ENCODE assay signal across 9 cellular contexts in the genomic region with DNA sequence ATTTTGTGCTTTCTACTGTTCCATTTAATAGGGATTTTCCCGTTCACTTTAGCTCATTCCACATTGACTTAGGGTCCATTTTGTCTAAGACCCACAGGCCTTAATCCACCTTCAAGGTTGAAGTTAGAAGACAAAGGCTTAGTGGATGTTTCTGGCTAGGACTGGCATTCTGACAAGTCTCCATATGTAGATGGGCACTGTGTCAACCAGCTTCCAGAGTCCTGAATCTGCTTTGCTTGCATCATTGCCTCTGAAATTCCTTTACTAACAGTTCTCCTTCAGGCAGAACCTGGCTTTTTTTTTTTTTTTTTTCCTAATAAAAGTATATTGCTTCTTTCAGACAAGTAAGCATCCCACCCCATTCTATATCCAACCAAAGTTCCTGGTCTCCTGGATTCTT.
DNase-seq lines count a peak whose midpoint lies in the region; TF ChIP-seq lines count a peak whose summit lies in the region.
"Had no signal": no experiment of that assay in that cellular context is flagged by ENCODE, and none has a peak within 500 bp of the region (broad histone marks: within the 10 kb centered on the region; RNA-seq: fewer than 3 reads in every experiment).

No MANE protein-coding gene starts in this region.

- POLR2A ChIA-PET in activated CD4-positive, alpha-beta memory T cell treated with anti-CD3 and anti-CD28 coated beads, Interleukin-2, amount 10 ng/mL, durations not matched to agents 7 days and 5 days (lab: Charles Lee): interaction anchor here (1.2 to 2.8 kb wide), 7 partner anchors 16 to 116 kb away, joined by 4 to 17 read pairs (median 6); a partner anchor contains a TSS
- POLR2A ChIA-PET in activated CD4-positive, alpha-beta memory T cell treated with anti-CD3 and anti-CD28 coated beads for 36 hours (lab: Charles Lee): no interaction called here
- POLR2A ChIA-PET in RWPE1 (lab: Yijun Ruan, JAX; ENCODE audit: low non-redundant PET): no interaction called here

- peak overlapping the region; percentile 75 for H3K27ac Mint-ChIP-seq in activated CD4-positive, alpha-beta memory T cell treated with anti-CD3 and anti-CD28 coated beads, Interleukin-2, amount 10 ng/mL, durations not matched to agents 7 days and 5 days
- H3K27ac Mint-ChIP-seq in activated CD4-positive, alpha-beta memory T cell treated with anti-CD3 and anti-CD28 coated beads for 36 hours: no peak overlapping the region

- H3K27me3 Mint-ChIP-seq in activated CD4-positive, alpha-beta memory T cell treated with anti-CD3 and anti-CD28 coated beads, Interleukin-2, amount 10 ng/mL, durations not matched to agents 7 days and 5 days: peaks cover 3% of the 10 kb centered on the region
- no peaks in the 10 kb centered on the region for H3K27me3 Mint-ChIP-seq in activated CD4-positive, alpha-beta memory T cell treated with anti-CD3 and anti-CD28 coated beads for 36 hours

- no peaks in the 10 kb centered on the region for H3K27me3 ChIP-seq in ovary

- intact Hi-C loops in activated CD4-positive, alpha-beta memory T cell treated with anti-CD3 and anti-CD28 coated beads for 36 hours (cut with micrococcal nuclease): loop anchor here (2.0 to 5.0 kb wide), 5 partner anchors 27 to 190 kb away; no protein-coding TSS in a partner anchor
- intact Hi-C loops in ovary (cut with DNase I): loop anchor here in 3 of 4 donors (5.0 to 10.0 kb wide), 3 partner anchors 83 to 273 kb away; a partner anchor contains a TSS

- no peak for TF ChIP-seq POLR2A in ovary (IDR thresholded peaks at IDR 0.05)

- TF ChIP-seq CTCF in RWPE1 (conservative IDR thresholded peaks at IDR 0.05; ENCODE audit: low read depth) (no peak), fibroblast of pulmonary artery (IDR thresholded peaks at IDR 0.05; ENCODE audit: low read length, missing control alignments) (no peak), ovary (IDR thresholded peaks at IDR 0.05) (no peak)

- no peaks in the 10 kb centered on the region for H3K36me3 Mint-ChIP-seq in activated CD4-positive, alpha-beta memory T cell treated with anti-CD3 and anti-CD28 coated beads, Interleukin-2, amount 10 ng/mL, durations not matched to agents 7 days and 5 days (ENCODE audit: low read depth)
- no peaks in the 10 kb centered on the region for H3K36me3 Mint-ChIP-seq in activated CD4-positive, alpha-beta memory T cell treated with anti-CD3 and anti-CD28 coated beads for 36 hours

- 76 to 89% (median 86%) methylated on average over 1 of the region's 1 CpG for WGBS in ovary, 3 donors

- no peak for TF ChIP-seq EP300 in ovary (IDR thresholded peaks at IDR 0.05)

- peaks cover 5% of the 10 kb centered on the region for H3K4me1 ChIP-seq in ovary (ENCODE audit: insufficient read depth)

- H3K4me3 ChIP-seq in fibroblast of pulmonary artery (replicated peaks; ENCODE audit: low read depth, low read length) (no peak overlapping the region), ovary (no peak overlapping the region)

- no peaks in the 10 kb centered on the region for H3K9me3 Mint-ChIP-seq in activated CD4-positive, alpha-beta memory T cell treated with anti-CD3 and anti-CD28 coated beads, Interleukin-2, amount 10 ng/mL, durations not matched to agents 7 days and 5 days
- H3K9me3 Mint-ChIP-seq in activated CD4-positive, alpha-beta memory T cell treated with anti-CD3 and anti-CD28 coated beads for 36 hours: no peaks in the 10 kb centered on the region

- no peak overlapping the region for H3K4me3 Mint-ChIP-seq in activated CD4-positive, alpha-beta memory T cell treated with anti-CD3 and anti-CD28 coated beads, Interleukin-2, amount 10 ng/mL, durations not matched to agents 7 days and 5 days
- no peak overlapping the region for H3K4me3 Mint-ChIP-seq in activated CD4-positive, alpha-beta memory T cell treated with anti-CD3 and anti-CD28 coated beads for 36 hours

- no peaks in the 10 kb centered on the region for H3K36me3 ChIP-seq in ovary

- peaks cover 35% of the 10 kb centered on the region for H3K4me1 Mint-ChIP-seq in activated CD4-positive, alpha-beta memory T cell treated with anti-CD3 and anti-CD28 coated beads, Interleukin-2, amount 10 ng/mL, durations not matched to agents 7 days and 5 days
- H3K4me1 Mint-ChIP-seq in activated CD4-positive, alpha-beta memory T cell treated with anti-CD3 and anti-CD28 coated beads for 36 hours (ENCODE audit: low read depth): peaks cover 44% of the 10 kb centered on the region

- CTCF ChIA-PET in activated CD4-positive, alpha-beta memory T cell treated with anti-CD3 and anti-CD28 coated beads, Interleukin-2, amount 10 ng/mL, durations not matched to agents 7 days and 5 days (lab: Charles Lee): interaction anchor here (0.6 to 3.1 kb wide), 10 partner anchors 8 to 116 kb away, joined by 3 to 19 read pairs (median 6); a partner anchor contains a TSS
- CTCF ChIA-PET in activated CD4-positive, alpha-beta memory T cell treated with anti-CD3 and anti-CD28 coated beads for 36 hours (lab: Charles Lee): interaction anchor here (0.6 to 3.1 kb wide), 8 partner anchors 20 to 628 kb away, joined by 3 to 25 read pairs (median 4); no protein-coding TSS in a partner anchor
- CTCF ChIA-PET in RWPE1 (lab: Yijun Ruan, JAX): interaction anchor here (0.6 to 1.4 kb wide), 4 partner anchors 10 to 940 kb away, joined by 3 to 4 read pairs (median 4); no protein-coding TSS in a partner anchor

- DNase-seq in activated CD4-positive, alpha-beta memory T cell treated with anti-CD3 and anti-CD28 coated beads, Interleukin-2, amount 10 ng/mL, durations not matched to agents 7 days and 5 days: no peak
- no peak for DNase-seq in activated CD4-positive, alpha-beta memory T cell treated with anti-CD3 and anti-CD28 coated beads for 36 hours
- DNase-seq in RWPE1 (ENCODE audit: low spot score) (no peak), fibroblast of pulmonary artery (ENCODE audit: low read depth) (peak; percentile 70), superior temporal gyrus (ENCODE audit: extremely low spot score) (peak; percentile 50), OCI-M1 (lab: John Stamatoyannopoulos, UW) (no peak), ovary (no peak), GF-D8 (lab: John Stamatoyannopoulos, UW) (no peak)
- DNase-seq: Caco-2 had no signal

- H3K9me3 ChIP-seq in ovary: no peaks in the 10 kb centered on the region
- H3K9me3 ChIP-seq: Caco-2 had no signal

- H3K27ac ChIP-seq in RWPE1 (peak overlapping the region; percentile 66; the same call in 1 of the 2 replicates), ovary (no peak overlapping the region)

Comparison
In these comparisons a context has a peak if more than half of its experiments do, and no peak if none do; other contexts are left out.
1. DNase-seq: peak in fibroblast of pulmonary artery (single experiment) and superior temporal gyrus (single experiment); none in activated CD4-positive, alpha-beta memory T cell treated with anti-CD3 and anti-CD28 coated beads, Interleukin-2, amount 10 ng/mL, durations not matched to agents 7 days and 5 days (single experiment), activated CD4-positive, alpha-beta memory T cell treated with anti-CD3 and anti-CD28 coated beads for 36 hours (single experiment), RWPE1 (single experiment), OCI-M1 (single experiment), ovary (0 of 5) and GF-D8 (single experiment).